ENCODE assay signal across 8 cellular contexts in the genomic region with DNA sequence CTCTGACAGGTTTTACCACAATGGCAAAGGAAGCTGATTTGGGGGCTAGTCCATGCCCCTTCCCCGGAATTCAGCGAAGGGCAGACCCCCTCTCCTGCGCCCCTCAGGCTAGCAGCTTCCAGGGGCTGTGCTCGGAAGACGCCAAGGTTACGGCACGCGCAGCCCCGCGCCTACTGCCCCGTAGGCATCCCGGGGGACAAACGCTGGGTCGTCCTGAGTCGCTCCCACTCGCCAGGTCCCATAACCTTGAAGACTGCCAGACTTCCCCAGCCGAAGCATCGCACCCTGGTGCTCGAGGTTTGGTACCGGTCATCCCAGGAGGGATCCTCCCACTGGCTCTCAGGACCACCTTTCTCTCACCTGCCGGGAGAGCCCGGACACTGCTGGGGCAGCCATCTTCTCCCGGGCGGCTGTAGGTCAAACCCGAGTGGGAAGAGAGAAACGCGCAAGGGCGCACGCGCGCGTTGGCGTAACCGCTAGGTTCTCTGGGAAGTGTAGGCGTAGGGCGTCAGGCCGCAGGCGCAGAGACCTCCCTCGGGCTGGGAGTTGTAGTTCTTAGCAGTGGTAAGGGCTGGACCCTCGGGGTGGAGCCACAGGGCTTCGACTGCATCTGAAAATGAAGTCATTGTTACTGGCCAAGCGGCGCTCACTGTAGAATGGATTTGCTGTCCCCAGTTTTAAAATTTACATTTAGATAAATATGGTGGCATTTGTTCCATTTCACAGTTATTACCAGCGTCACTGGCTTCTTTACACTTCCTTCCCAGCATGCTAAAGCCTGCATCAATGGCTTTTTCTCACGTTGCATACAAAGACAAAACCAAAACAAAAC. TPM values are rescaled to one million over a fixed set of nuclear protein-coding genes. Genes with fewer than 3 reads are reported as not detected.
A peak's percentile ranks its signal among the peaks of the same experiment; 100 is the strongest.
DNase-seq lines count a peak whose midpoint lies in the region; ATAC-seq and TF ChIP-seq lines count a peak whose summit lies in the region.

A gene with protein sequence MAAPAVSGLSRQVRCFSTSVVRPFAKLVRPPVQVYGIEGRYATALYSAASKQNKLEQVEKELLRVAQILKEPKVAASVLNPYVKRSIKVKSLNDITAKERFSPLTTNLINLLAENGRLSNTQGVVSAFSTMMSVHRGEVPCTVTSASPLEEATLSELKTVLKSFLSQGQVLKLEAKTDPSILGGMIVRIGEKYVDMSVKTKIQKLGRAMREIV (minus strand): TSS at position 437 of the 832 bp plus-strand sequence. CDS start 41 bp downstream, at position 396.

- 0 to 2% (median 1%) methylated on average over 21 to 45 of the region's 45 CpGs for WGBS in spleen, 5 donors

- peaks cover 12 to 36% (median 27%) of the 10 kb centered on the region in 6 donors for H3K4me1 ChIP-seq in spleen

- peaks cover 4 to 35% (median 25%) of the 10 kb centered on the region in 6 donors for H3K36me3 ChIP-seq in spleen

- no peaks in the 10 kb centered on the region for H3K9me3 Mint-ChIP-seq in central memory CD8-positive, alpha-beta T cell

- H3K27ac ChIP-seq in spleen = peak within 1 kb of the TSS; percentile 49 to 90 (median 84)

- intact Hi-C loops in spleen (cut with DNase I; ENCODE audit: low total_unique reads) = loop anchor here (5.0 kb wide), 1 partner anchor 702 kb away; a partner anchor contains a TSS

- H3K4me1 Mint-ChIP-seq in central memory CD8-positive, alpha-beta T cell = peaks cover 30% of the 10 kb centered on the region

- ATAC-seq in GM19025 (IDR thresholded peaks at IDR 0.05; ENCODE audit: low read depth, unreplicated experiment) (peak; percentile 99), HG03342 (IDR thresholded peaks at IDR 0.05; ENCODE audit: unreplicated experiment) (peak; percentile 97)
- peak; percentile 99 for ATAC-seq in central memory CD8-positive, alpha-beta T cell (replicated peaks; ENCODE audit: extremely low read depth, poor library complexity, severe bottlenecking)

- TF ChIP-seq CTCF in AG09309 (IDR thresholded peaks at IDR 0.05; ENCODE audit: control insufficient read depth, insufficient read depth, low read depth, low read length, missing control alignments) (no peak), spleen (IDR thresholded peaks at IDR 0.05 in 8 of 11, conservative IDR thresholded peaks at IDR 0.05 in 3 of 11) (peak in 5 of 11 experiments; percentile 6 to 28 (median 15))

- no peaks in the 10 kb centered on the region for H3K27me3 Mint-ChIP-seq in central memory CD8-positive, alpha-beta T cell

- peaks cover 25% of the 10 kb centered on the region for H3K36me3 Mint-ChIP-seq in central memory CD8-positive, alpha-beta T cell (ENCODE audit: insufficient read depth)

- H3K4me3 ChIP-seq in AG09309 (ENCODE audit: control insufficient read depth, low read depth, low read length) (peak within 1 kb of the TSS; percentile 99), spleen (peak within 1 kb of the TSS; percentile 68 to 85 (median 72))

- no peaks in the 10 kb centered on the region for H3K9me3 ChIP-seq in spleen

- peak within 1 kb of the TSS; percentile 97 for H3K4me3 Mint-ChIP-seq in central memory CD8-positive, alpha-beta T cell

- DNase-seq in AG09309 (ENCODE audit: low read depth) (peak; percentile 88), NCI-H446 (lab: John Stamatoyannopoulos, UW) (peak; percentile 94 to 99), inferior parietal cortex (ENCODE audit: extremely low spot score) (peak; percentile 99), spleen (peak; percentile 99)
- DNase-seq in activated CD4-positive, CD25-positive, alpha-beta regulatory T cell treated with anti-CD3 and anti-CD28 coated beads, Interleukin-2, amount 50 U/mL, for 16 hours (ENCODE audit: low read depth, low spot score) = peak; percentile 93
- peak; percentile 90 to 93 for DNase-seq in central memory CD8-positive, alpha-beta T cell (ENCODE audit: low spot score in 2 of 2)

- H3K27ac Mint-ChIP-seq in central memory CD8-positive, alpha-beta T cell (ENCODE audit: low read depth) = peak within 1 kb of the TSS; percentile 98

- no peaks in the 10 kb centered on the region for H3K27me3 ChIP-seq in spleen (replicated peaks in 1 of 7)

- peak; percentile 26 to 66 (median 53) for TF ChIP-seq POLR2A in spleen (IDR thresholded peaks at IDR 0.05)

RNA-seq across cellular contexts. Expression of the gene that starts here (rescaled TPM):
- total RNA-seq in spleen = 100 to 1,000 TPM in 6 of 7 donors, 10 to 100 TPM in 1; 97.6 to 154 (median 125) TPM
- polyA plus RNA-seq in spleen = 100 to 1,000 TPM; 245 to 286 (median 255) TPM

Comparison
In these comparisons a context has a peak if more than half of its experiments do, and no peak if none do; other contexts are left out.
1. Peak in every context shown above with its lines: DNase-seq, ATAC-seq, H3K4me3 ChIP-seq and H3K27ac ChIP-seq.